9 cellular contexts compared by ENCODE assay signal in the genomic region with DNA sequence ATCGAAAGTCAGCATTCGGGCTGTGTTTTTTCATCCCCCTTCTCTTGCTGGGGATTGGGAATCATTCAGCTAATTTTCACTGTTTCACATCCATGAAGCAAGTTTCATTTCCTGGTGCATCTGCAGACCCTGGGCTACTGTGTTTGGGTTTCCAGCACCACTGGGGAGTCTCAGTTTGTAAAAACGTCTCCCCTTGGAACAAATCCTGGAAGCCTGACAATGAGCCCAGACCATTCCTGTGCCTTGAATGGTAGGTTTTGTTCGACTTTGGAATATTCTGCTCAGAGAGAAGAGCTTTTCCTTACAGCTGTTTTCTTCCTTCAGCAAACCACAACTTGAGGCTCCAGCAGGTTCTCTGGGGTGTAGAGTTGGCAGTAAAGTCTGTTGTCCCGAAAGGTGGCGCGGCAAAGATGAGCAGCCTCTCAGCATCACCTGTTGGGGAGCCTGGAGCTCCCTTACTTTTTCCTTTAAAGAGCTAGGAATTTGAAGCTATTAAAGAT.
DNase-seq lines count a peak whose midpoint lies in the region; ATAC-seq and TF ChIP-seq lines count a peak whose summit lies in the region.
"Had no signal": no experiment of that assay in that cellular context is flagged by ENCODE, and none has a peak within 500 bp of the region (broad histone marks: within the 10 kb centered on the region; RNA-seq: fewer than 3 reads in every experiment).

No MANE protein-coding gene starts in this region.

- H4K20me1 ChIP-seq in OCI-LY1 (ENCODE audit: insufficient read depth, low read length) = no peaks in the 10 kb centered on the region

- DNase-seq in choroid plexus epithelial cell (ENCODE audit: low read depth) = no peak
- DNase-seq in midbrain (lab: John Stamatoyannopoulos, UW) = peak; percentile 49
- no peak for DNase-seq in superior temporal gyrus (ENCODE audit: extremely low spot score)
- no peak for DNase-seq in omental fat pad (ENCODE audit: low spot score)
- DNase-seq: activated naive CD4-positive, alpha-beta T cell treated with anti-CD3 and anti-CD28 coated beads, Interleukin-2, amount 10 ng/mL, durations not matched to agents 7 days and 5 days; NCI-H187 treated with DMSO at 0.1 percent for 48 hours had no signal

- H3K9me2 ChIP-seq in OCI-LY1 (ENCODE audit: low read depth, low read length) = no peaks in the 10 kb centered on the region

- H3K79me2 ChIP-seq in OCI-LY1 (ENCODE audit: insufficient read depth, low read length) = no peaks in the 10 kb centered on the region

- H3K27me3 ChIP-seq in OCI-LY1 (ENCODE audit: insufficient read depth, low read length) = no peaks in the 10 kb centered on the region; the same call in 1 of the 2 replicates

- TF ChIP-seq CTCF in OCI-LY1 (IDR thresholded peaks at IDR 0.05; ENCODE audit: low read length) (no peak), choroid plexus epithelial cell (conservative IDR thresholded peaks at IDR 0.05; ENCODE audit: low read depth, low read length) (no peak), omental fat pad (IDR thresholded peaks at IDR 0.05) (no peak)

- H3K27ac ChIP-seq in OCI-LY1 (ENCODE audit: low read depth, low read length, poor library complexity, severe bottlenecking) (no peak overlapping the region), temporal lobe (ENCODE audit: low read depth, low read length) (peak overlapping the region; percentile 52)

- H3K4me3 ChIP-seq in OCI-LY1 (ENCODE audit: low read depth, low read length, poor library complexity, severe bottlenecking) = no peak overlapping the region
- peak overlapping the region; percentile 49 for H3K4me3 ChIP-seq in choroid plexus epithelial cell (ENCODE audit: low read depth, low read length)

- no peak overlapping the region for H3K9ac ChIP-seq in OCI-LY1 (ENCODE audit: low read length)

- H3K4me1 ChIP-seq in OCI-LY1 (ENCODE audit: insufficient read depth, low read length, severe bottlenecking) = peaks cover 12% of the 10 kb centered on the region

- no peaks in the 10 kb centered on the region for H3K36me3 ChIP-seq in OCI-LY1 (ENCODE audit: insufficient read depth, low read length)

- ATAC-seq in HG02973 (IDR thresholded peaks at IDR 0.05; ENCODE audit: unreplicated experiment) = no peak
- ATAC-seq in omental fat pad (ENCODE audit: low FRiP score) = no peak

- H3K4me2 ChIP-seq in OCI-LY1 (ENCODE audit: low read length) = peak overlapping the region; percentile 7; the same call in 1 of the 2 replicates

- no peak overlapping the region for H2AFZ ChIP-seq in OCI-LY1 (ENCODE audit: low read length)

- no peaks in the 10 kb centered on the region for H3K9me3 ChIP-seq in OCI-LY1 (ENCODE audit: low read length)

- H3F3A ChIP-seq in OCI-LY1 (ENCODE audit: insufficient read depth, low read length) = no peaks in the 10 kb centered on the region
